In genomic region chr3:27483117-27484001, GRCh38 we compare ENCODE assay signal across 8 cellular contexts. TPM values are rescaled to one million over a fixed set of nuclear protein-coding genes. Genes with fewer than 3 reads are reported as not detected.
A peak's percentile ranks its signal among the peaks of the same experiment; 100 is the strongest.
DNase-seq lines count a peak whose midpoint lies in the region; ATAC-seq and TF ChIP-seq lines count a peak whose summit lies in the region.

No MANE protein-coding gene starts in this region.

- peak overlapping the region; percentile 95 for H3K27ac Mint-ChIP-seq in activated naive CD8-positive, alpha-beta T cell treated with anti-CD3 and anti-CD28 coated beads, Interleukin-2, amount 10 ng/mL, durations not matched to agents 7 days and 5 days

- H3K4me3 Mint-ChIP-seq in activated naive CD8-positive, alpha-beta T cell treated with anti-CD3 and anti-CD28 coated beads, Interleukin-2, amount 10 ng/mL, durations not matched to agents 7 days and 5 days, result peak overlapping the region; percentile 98

- peaks cover 23% of the 10 kb centered on the region for H4K20me1 ChIP-seq in DND-41 (ENCODE audit: insufficient read depth, low read length)

- H3K4me3 ChIP-seq in DND-41 (ENCODE audit: low read depth in 1 of 2, low read length in 2 of 2) (peak overlapping the region; percentile 64 to 73), SJSA1 (peak overlapping the region; percentile 98), left ventricle myocardium inferior (peak overlapping the region; percentile 90)

- ATAC-seq in DND-41 (ENCODE audit: insufficient read depth, low read depth) (peak; percentile 13), GM19455 (IDR thresholded peaks at IDR 0.05; ENCODE audit: unreplicated experiment) (peak; percentile 27), HG03558 (IDR thresholded peaks at IDR 0.05; ENCODE audit: extremely low read depth, unreplicated experiment) (peak; percentile 3)
- peak; percentile 3 for ATAC-seq in activated naive CD8-positive, alpha-beta T cell treated with anti-CD3 and anti-CD28 coated beads, Interleukin-2, amount 10 ng/mL, durations not matched to agents 7 days and 5 days (ENCODE audit: low read depth)

- no peaks in the 10 kb centered on the region for H3K36me3 Mint-ChIP-seq in activated naive CD8-positive, alpha-beta T cell treated with anti-CD3 and anti-CD28 coated beads, Interleukin-2, amount 10 ng/mL, durations not matched to agents 7 days and 5 days

- no peaks in the 10 kb centered on the region for H3K27me3 Mint-ChIP-seq in activated naive CD8-positive, alpha-beta T cell treated with anti-CD3 and anti-CD28 coated beads, Interleukin-2, amount 10 ng/mL, durations not matched to agents 7 days and 5 days

- peak; percentile 56 for DNase-seq in DND-41
- peak; percentile 43 to 69 for DNase-seq in SJSA1 (ENCODE audit: low read depth in 1 of 2, low spot score in 2 of 2)
- peak; percentile 62 for DNase-seq in activated naive CD8-positive, alpha-beta T cell treated with anti-CD3 and anti-CD28 coated beads, Interleukin-2, amount 10 ng/mL, durations not matched to agents 7 days and 5 days
- DNase-seq in left ventricle myocardium inferior, result peak; percentile 53
- DNase-seq in posterior vena cava (ENCODE audit: low spot score), result peak; percentile 86
- DNase-seq in middle frontal gyrus (ENCODE audit: extremely low spot score, low spot score), result no peak

- TF ChIP-seq CTCF in DND-41 (IDR thresholded peaks at IDR 0.05; ENCODE audit: borderline replicate concordance, extremely low read depth, low read length, poor library complexity, severe bottlenecking) (no peak), left ventricle myocardium inferior (IDR thresholded peaks at IDR 0.05; ENCODE audit: borderline replicate concordance) (no peak)

- peak overlapping the region; percentile 64 for H3K4me2 ChIP-seq in DND-41 (ENCODE audit: insufficient read depth, low read length)

- H3K9me3 ChIP-seq in DND-41 (ENCODE audit: insufficient read depth, low read length, severe bottlenecking), result no peaks in the 10 kb centered on the region
- no peaks in the 10 kb centered on the region for H3K9me3 ChIP-seq in SJSA1 (replicated peaks)
- H3K9me3 ChIP-seq in left ventricle myocardium inferior (replicated peaks), result no peaks in the 10 kb centered on the region

- peaks cover 58% of the 10 kb centered on the region for H3K79me2 ChIP-seq in DND-41 (ENCODE audit: insufficient read depth, low read length)

- intact Hi-C loops in left ventricle myocardium inferior (cut with micrococcal nuclease) (no loop called here), posterior vena cava (cut with DNase I) (loop anchor here in 1 of 2 donors (10.0 kb wide), 1 partner anchor 71 kb away; no protein-coding TSS in a partner anchor)

- H3K9ac ChIP-seq in DND-41 (ENCODE audit: low read depth, low read length), result peak overlapping the region; percentile 97

- peak overlapping the region; percentile 77 for H3K27ac ChIP-seq in DND-41 (ENCODE audit: low read length)
- H3K27ac ChIP-seq in SJSA1, result peak overlapping the region; percentile 74
- peak overlapping the region; percentile 95 for H3K27ac ChIP-seq in left ventricle myocardium inferior (replicated peaks)

- H3K27me3 ChIP-seq in DND-41 (ENCODE audit: insufficient read depth, low read length, poor library complexity) (no peaks in the 10 kb centered on the region), SJSA1 (replicated peaks) (no peaks in the 10 kb centered on the region), left ventricle myocardium inferior (ENCODE audit: low read depth) (no peaks in the 10 kb centered on the region)

- peak overlapping the region; percentile 59 for H2AFZ ChIP-seq in DND-41 (ENCODE audit: low read depth, low read length)

- H3K4me1 ChIP-seq in DND-41 (ENCODE audit: insufficient read depth, low read length) (peaks cover 47% of the 10 kb centered on the region), SJSA1 (replicated peaks) (no peaks in the 10 kb centered on the region), left ventricle myocardium inferior (peaks cover 52% of the 10 kb centered on the region)

- POLR2A ChIA-PET in activated naive CD8-positive, alpha-beta T cell treated with anti-CD3 and anti-CD28 coated beads, Interleukin-2, amount 10 ng/mL, durations not matched to agents 7 days and 5 days (lab: Charles Lee), result interaction anchor here (0.8 to 1.3 kb wide), 5 partner anchors 12 to 866 kb away, joined by 3 to 5 read pairs (median 4); partner anchors contain the start of genes AZI2 and ZCWPW2

- H3K36me3 ChIP-seq in DND-41 (ENCODE audit: insufficient read depth, low read length) (peaks cover 2% of the 10 kb centered on the region; the same call in 1 of the 2 replicates), SJSA1 (peaks cover 11% of the 10 kb centered on the region), left ventricle myocardium inferior (no peaks in the 10 kb centered on the region)

- peaks cover 38% of the 10 kb centered on the region for H3K4me1 Mint-ChIP-seq in activated naive CD8-positive, alpha-beta T cell treated with anti-CD3 and anti-CD28 coated beads, Interleukin-2, amount 10 ng/mL, durations not matched to agents 7 days and 5 days

- no peaks in the 10 kb centered on the region for H3K9me3 Mint-ChIP-seq in activated naive CD8-positive, alpha-beta T cell treated with anti-CD3 and anti-CD28 coated beads, Interleukin-2, amount 10 ng/mL, durations not matched to agents 7 days and 5 days

RNA-seq across cellular contexts. Expression of gene SLC4A7, which starts 0.8 kb away (rescaled TPM):
- 41.6 and 76.9 TPM in 2 replicates for total RNA-seq in SJSA1 (2014; rRNA removed; shearing (Covaris generic))
- total RNA-seq in activated naive CD8-positive, alpha-beta T cell treated with anti-CD3 and anti-CD28 coated beads, Interleukin-2, amount 10 ng/mL, durations not matched to agents 7 days and 5 days, result 10 to 100 TPM; 49.5 to 54.1 TPM
- total RNA-seq in left ventricle myocardium inferior (12.2 TPM), posterior vena cava (10 to 100 TPM; 30.9 to 50.2 TPM)
